In the genomic region with DNA sequence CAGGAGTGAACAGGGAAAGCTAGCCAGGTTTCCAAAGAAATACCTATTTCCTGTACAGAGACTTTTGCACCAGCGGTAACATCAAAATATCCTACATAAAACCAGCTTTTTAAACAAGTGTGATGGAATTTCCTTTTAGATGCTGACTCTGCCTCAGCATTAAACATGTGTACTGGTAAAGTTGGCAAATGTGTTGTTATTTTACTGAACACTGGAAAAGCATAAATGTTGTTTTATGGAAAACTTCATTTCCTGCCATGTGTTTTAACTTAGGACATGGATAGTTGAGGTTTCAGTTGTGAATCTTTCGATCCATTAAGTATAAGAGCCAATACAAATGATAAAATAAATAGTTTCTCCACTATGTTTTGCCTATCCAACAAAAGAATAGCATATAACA, we compare ENCODE assay signal across 35 cellular contexts.
"Had no signal": no experiment of that assay in that cellular context is flagged by ENCODE, and none has a peak within 500 bp of the region (broad histone marks: within the 10 kb centered on the region; RNA-seq: fewer than 3 reads in every experiment).

No MANE protein-coding gene starts in this region.

- H3K4me3 Mint-ChIP-seq: activated naive CD4-positive, alpha-beta T cell treated with anti-CD3 and anti-CD28 coated beads, Interleukin-2, amount 10 ng/mL, durations not matched to agents 7 days and 5 days; activated T-helper 1 cell treated with anti-CD3 and anti-CD28 coated beads, Interleukin-12 subunit alpha, Interleukin-12 subunit beta, Interleukin-2, Interleukin-4 antibody, amounts not matched to agents 30 ng/mL and 10 ng/mL and 1 ng/mL, durations not matched to agents 14 hours and 24 hours and 36 hours; memory B cell; naive thymus-derived CD8-positive, alpha-beta T cell; neural crest cell; stimulated activated memory B cell treated with anti-CD40 and anti-IgM and Interleukin-4, amounts not matched to agents 10 μg/mL and 1 μg/mL and 100 μg/mL, for 72 hours; stimulated activated naive CD8-positive, alpha-beta T cell treated with anti-CD3 and anti-CD28 coated beads, Interleukin-15, amount 100 ng/mL, for 72 hours; T-helper 1 cell treated with Interleukin-12 subunit alpha and Interleukin-12 subunit beta and Interleukin-4 antibody, amounts not matched to agents 30 μg/mL and 1 μg/mL, for 36 hours; type B pancreatic cell had no signal

- H3K9me3 ChIP-seq: body of pancreas, pancreas, prostate gland, sigmoid colon, uterus had no signal

- ATAC-seq: activated CD4-positive, CD25-positive, alpha-beta regulatory T cell treated with anti-CD3 and anti-CD28 coated beads, Interleukin-2, amount 50 U/mL, for 24 hours; body of pancreas; esophagus mucosa; naive thymus-derived CD8-positive, alpha-beta T cell; pancreas; stimulated activated memory B cell treated with anti-CD40 and anti-IgM and Interleukin-4, amounts not matched to agents 10 μg/mL and 1 μg/mL and 100 μg/mL, for 72 hours; stimulated activated naive CD8-positive, alpha-beta T cell treated with anti-CD3 and anti-CD28 coated beads, Interleukin-15, amount 100 ng/mL, for 72 hours had no signal

- H3K27ac ChIP-seq: body of pancreas, cardiac muscle cell, coronary artery, pancreas, prostate gland, sigmoid colon, uterus, WERI-Rb-1 had no signal

- H3K27me3 Mint-ChIP-seq: activated naive CD4-positive, alpha-beta T cell treated with anti-CD3 and anti-CD28 coated beads, Interleukin-2, amount 10 ng/mL, durations not matched to agents 7 days and 5 days; memory B cell; naive thymus-derived CD8-positive, alpha-beta T cell; stimulated activated memory B cell treated with anti-CD40 and anti-IgM and Interleukin-4, amounts not matched to agents 10 μg/mL and 1 μg/mL and 100 μg/mL, for 72 hours; stimulated activated naive CD8-positive, alpha-beta T cell treated with anti-CD3 and anti-CD28 coated beads, Interleukin-15, amount 100 ng/mL, for 72 hours; type B pancreatic cell had no signal

- H3K27ac Mint-ChIP-seq: activated naive CD4-positive, alpha-beta T cell treated with anti-CD3 and anti-CD28 coated beads, Interleukin-2, amount 10 ng/mL, durations not matched to agents 7 days and 5 days; activated T-helper 1 cell treated with anti-CD3 and anti-CD28 coated beads, Interleukin-12 subunit alpha, Interleukin-12 subunit beta, Interleukin-2, Interleukin-4 antibody, amounts not matched to agents 30 ng/mL and 10 ng/mL and 1 ng/mL, durations not matched to agents 14 hours and 24 hours and 36 hours; memory B cell; naive thymus-derived CD8-positive, alpha-beta T cell; stimulated activated memory B cell treated with anti-CD40 and anti-IgM and Interleukin-4, amounts not matched to agents 10 μg/mL and 1 μg/mL and 100 μg/mL, for 72 hours; stimulated activated naive CD8-positive, alpha-beta T cell treated with anti-CD3 and anti-CD28 coated beads, Interleukin-15, amount 100 ng/mL, for 72 hours; T-helper 1 cell treated with Interleukin-12 subunit alpha and Interleukin-12 subunit beta and Interleukin-4 antibody, amounts not matched to agents 30 μg/mL and 1 μg/mL, for 36 hours; type B pancreatic cell had no signal

- H3K4me1 Mint-ChIP-seq: memory B cell; neural crest cell; stimulated activated memory B cell treated with anti-CD40 and anti-IgM and Interleukin-4, amounts not matched to agents 10 μg/mL and 1 μg/mL and 100 μg/mL, for 72 hours had no signal

- DNase-seq: activated CD4-positive, alpha-beta T cell treated with anti-CD3 and anti-CD28 coated beads for 48 hours; activated CD4-positive, alpha-beta T cell treated with anti-CD3 and anti-CD28 coated beads, Interleukin-2, amount 50 U/mL, for 48 hours; activated CD8-positive, alpha-beta memory T cell treated with anti-CD3 and anti-CD28 coated beads for 24 hours; activated gamma-delta T cell; activated naive CD4-positive, alpha-beta T cell treated with anti-CD3 and anti-CD28 coated beads, Interleukin-2, amount 10 ng/mL, durations not matched to agents 7 days and 5 days; activated T-cell treated with anti-CD3 and anti-CD28 coated beads, Interleukin-2, amount 50 U/mL, for 1 hour; anterior cingulate cortex; body of pancreas; cerebellar nuclear complex; head of caudate nucleus; hippocampal formation; naive thymus-derived CD8-positive, alpha-beta T cell; nucleus accumbens; pancreas; sigmoid colon; small intestine; stimulated activated CD4-positive, alpha-beta T cell treated with anti-CD3 and anti-CD28 coated beads, Interleukin-1b, Interleukin-23, amount 100 ng/mL, for 48 hours; stimulated activated CD4-positive, alpha-beta T cell treated with anti-CD3 and anti-CD28 coated beads, Interleukin-4, amount 100 ng/mL, for 4 hours; stimulated activated CD8-positive, alpha-beta memory T cell treated with anti-CD3 and anti-CD28 coated beads, Interleukin-4, amount 100 ng/mL, for 48 hours; stimulated activated naive CD8-positive, alpha-beta T cell treated with anti-CD3 and anti-CD28 coated beads, Interleukin-15, amount 100 ng/mL, for 72 hours; substantia nigra; T-helper 9 cell; uterus; WERI-Rb-1 had no signal

- H3K4me1 ChIP-seq: body of pancreas, pancreas, prostate gland, uterus had no signal

- H3K36me3 ChIP-seq: pancreas, prostate gland, uterus had no signal

- H3K9me3 Mint-ChIP-seq: activated naive CD4-positive, alpha-beta T cell treated with anti-CD3 and anti-CD28 coated beads, Interleukin-2, amount 10 ng/mL, durations not matched to agents 7 days and 5 days; activated T-helper 1 cell treated with anti-CD3 and anti-CD28 coated beads, Interleukin-12 subunit alpha, Interleukin-12 subunit beta, Interleukin-2, Interleukin-4 antibody, amounts not matched to agents 30 ng/mL and 10 ng/mL and 1 ng/mL, durations not matched to agents 14 hours and 24 hours and 36 hours; memory B cell; naive thymus-derived CD8-positive, alpha-beta T cell; neural crest cell; stimulated activated memory B cell treated with anti-CD40 and anti-IgM and Interleukin-4, amounts not matched to agents 10 μg/mL and 1 μg/mL and 100 μg/mL, for 72 hours; stimulated activated naive CD8-positive, alpha-beta T cell treated with anti-CD3 and anti-CD28 coated beads, Interleukin-15, amount 100 ng/mL, for 72 hours; T-helper 1 cell treated with Interleukin-12 subunit alpha and Interleukin-12 subunit beta and Interleukin-4 antibody, amounts not matched to agents 30 μg/mL and 1 μg/mL, for 36 hours; type B pancreatic cell had no signal

- H3K27me3 ChIP-seq: body of pancreas, cardiac muscle cell, pancreas, sigmoid colon, uterus had no signal

- H3K4me3 ChIP-seq: body of pancreas, cardiac muscle cell, coronary artery, pancreas, prostate gland, sigmoid colon, uterus had no signal
